ENCODE assay signal across 8 cellular contexts in the genomic region with DNA sequence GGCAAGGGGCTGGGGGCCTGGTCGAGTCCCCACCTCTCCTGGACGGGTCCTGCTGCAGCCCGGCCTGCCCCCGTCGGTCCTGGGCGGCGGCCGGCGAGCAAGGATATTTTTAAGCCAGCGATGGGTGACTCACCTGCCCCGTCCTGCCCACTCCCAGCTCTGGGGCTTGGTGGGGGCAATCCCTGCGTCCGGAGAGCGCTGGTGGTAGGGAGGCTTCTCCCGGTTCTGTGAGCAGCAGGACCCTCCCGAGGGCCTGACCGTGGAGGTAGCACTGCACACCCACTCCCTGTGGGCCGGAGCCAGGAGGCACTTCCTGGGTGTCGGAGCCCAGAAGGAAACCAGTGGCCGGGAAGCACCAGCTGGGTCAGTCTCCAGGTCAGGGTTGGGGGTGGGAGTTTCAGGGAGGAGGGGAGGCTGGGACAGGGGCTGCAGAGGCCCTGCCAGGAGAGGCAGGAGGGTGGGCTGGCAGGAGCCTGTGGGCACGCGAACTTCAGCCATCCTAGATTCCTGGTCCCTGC. TPM values are rescaled to one million over a fixed set of nuclear protein-coding genes. Genes with fewer than 3 reads are reported as not detected.
DNase-seq lines count a peak whose midpoint lies in the region; ATAC-seq and TF ChIP-seq lines count a peak whose summit lies in the region.
"Had no signal": no experiment of that assay in that cellular context is flagged by ENCODE, and none has a peak within 500 bp of the region (broad histone marks: within the 10 kb centered on the region; RNA-seq: fewer than 3 reads in every experiment).

No MANE protein-coding gene starts in this region.

- H3K4me3 ChIP-seq in cardiac fibroblast (replicated peaks in 1 of 2; ENCODE audit: low read depth in 2 of 2, low read length in 2 of 2) (peak overlapping the region; percentile 42 to 57), right lobe of liver (peak overlapping the region; percentile 67 to 91 (median 86)), tibial nerve (peak overlapping the region; percentile 43 to 64 (median 44))

- TF ChIP-seq CTCF in cardiac fibroblast (IDR thresholded peaks at IDR 0.05; ENCODE audit: low read depth, low read length) (no peak), right lobe of liver (IDR thresholded peaks at IDR 0.05) (no peak), tibial nerve (IDR thresholded peaks at IDR 0.05) (no peak)

- DNase-seq in HT1080 (ENCODE audit: low read depth) (peak; percentile 69), cardiac fibroblast (ENCODE audit: low read depth in 2 of 2) (peak; percentile 34 to 43), right lobe of liver (no peak), tibial nerve (ENCODE audit: low spot score in 2 of 2) (no peak), DMS153 (lab: John Stamatoyannopoulos, UW) (no peak), GM19240 (ENCODE audit: insufficient read length, low spot score) (no peak)
- DNase-seq: central memory CD4-positive, alpha-beta T cell had no signal

- WGBS in right lobe of liver (ENCODE audit: insufficient coverage, low coverage, low lambda C conversion rate, missing lambda C conversion rate), result no CpG with 5 or more reads among the region's 22 CpGs
- WGBS in tibial nerve, 2 donors, result 5 to 9% methylated on average over 6 to 7 of the region's 22 CpGs

- H3K27ac ChIP-seq in right lobe of liver, result peak overlapping the region; percentile 53 to 77 (median 60)
- H3K27ac ChIP-seq in tibial nerve, result peak overlapping the region; percentile 68 to 94 (median 86)

- H3K4me1 ChIP-seq in right lobe of liver, result peaks cover 0 to 54% (median 24%) of the 10 kb centered on the region in 4 donors
- H3K4me1 ChIP-seq in tibial nerve, result peaks cover 0 to 93% (median 48%) of the 10 kb centered on the region in 4 donors

- no peak for TF ChIP-seq EP300 in tibial nerve (IDR thresholded peaks at IDR 0.05)

- intact Hi-C loops in right lobe of liver (cut with DNase I), result no loop called here

- TF ChIP-seq POLR2A in right lobe of liver (IDR thresholded peaks at IDR 0.05), result no peak
- TF ChIP-seq POLR2A in tibial nerve (IDR thresholded peaks at IDR 0.05), result no peak

- H3K9me3 ChIP-seq in right lobe of liver, result no peaks in the 10 kb centered on the region
- no peaks in the 10 kb centered on the region for H3K9me3 ChIP-seq in tibial nerve

- H3K36me3 ChIP-seq in right lobe of liver, result no peaks in the 10 kb centered on the region
- peaks cover 0 to 27% (median 0%) of the 10 kb centered on the region in 3 donors for H3K36me3 ChIP-seq in tibial nerve

- ATAC-seq in right lobe of liver (peak in 1 of 4 donors; percentile 0), GM21360 (IDR thresholded peaks at IDR 0.05; ENCODE audit: unreplicated experiment) (no peak)

- no peaks in the 10 kb centered on the region for H3K27me3 ChIP-seq in right lobe of liver
- peaks cover 0 to 4% of the 10 kb centered on the region in 2 donors for H3K27me3 ChIP-seq in tibial nerve

RNA-seq across cellular contexts. Expression of a gene that starts 0.5 kb away (rescaled TPM):
- 38.3 and 42.6 TPM in 2 replicates for total RNA-seq in HT1080 (2014; rRNA removed; shearing (Covaris generic))
- polyA plus RNA-seq in HT1080 (2015; cell fraction: cytosol; rRNA removed), result 35.4 and 36.6 TPM in 2 replicates
- polyA plus RNA-seq in HT1080 (2015; cell fraction: nucleus; rRNA removed), result 192 and 196 TPM in 2 replicates
- total RNA-seq in right lobe of liver (100 to 1,000 TPM in 5 of 6 experiments, 10 to 100 TPM in 1; 95.8 to 184 (median 120) TPM), tibial nerve (10 to 100 TPM; 29.1 to 48.0 (median 32.7) TPM)

RNA-seq across cellular contexts. Expression of a gene that starts 10.9 kb away (rescaled TPM):
- 23.6 and 27.9 TPM in 2 replicates for total RNA-seq in HT1080 (2014; rRNA removed; shearing (Covaris generic))
- 12.6 and 14.6 TPM in 2 replicates for polyA plus RNA-seq in HT1080 (2015; cell fraction: cytosol; rRNA removed)
- polyA plus RNA-seq in HT1080 (2015; cell fraction: nucleus; rRNA removed), result 27.2 and 38.0 TPM in 2 replicates
- 10 to 100 TPM in 3 of 6 experiments, 1 to 10 TPM in 3; 6.9 to 15.5 (median 10.5) TPM for total RNA-seq in right lobe of liver
- total RNA-seq in tibial nerve, result 10 to 100 TPM; 15.3 to 43.9 (median 38.1) TPM

RNA-seq across cellular contexts. Expression of a gene that starts 11.5 kb away (rescaled TPM):
- total RNA-seq in HT1080 (2014; rRNA removed; shearing (Covaris generic)), result 64.5 and 75.0 TPM in 2 replicates
- polyA plus RNA-seq in HT1080 (2015; cell fraction: cytosol; rRNA removed), result 43.7 and 56.2 TPM in 2 replicates
- polyA plus RNA-seq in HT1080 (2015; cell fraction: nucleus; rRNA removed), result 37.9 and 38.8 TPM in 2 replicates
- total RNA-seq in right lobe of liver (10 to 100 TPM; 11.3 to 17.9 (median 14.0) TPM), tibial nerve (10 to 100 TPM; 31.6 to 54.3 (median 41.2) TPM)

RNA-seq across cellular contexts. Expression of a gene that starts 40.8 kb away (rescaled TPM):
- total RNA-seq in HT1080 (2014; rRNA removed; shearing (Covaris generic)), result 235 and 266 TPM in 2 replicates
- 177 and 178 TPM in 2 replicates for polyA plus RNA-seq in HT1080 (2015; cell fraction: cytosol; rRNA removed)
- 140 and 151 TPM in 2 replicates for polyA plus RNA-seq in HT1080 (2015; cell fraction: nucleus; rRNA removed)
- 100 to 1,000 TPM; 102 to 184 (median 150) TPM for total RNA-seq in right lobe of liver
- total RNA-seq in tibial nerve, result 100 to 1,000 TPM; 203 to 323 (median 241) TPM

Comparison
In these comparisons a context has a peak if more than half of its experiments do, and no peak if none do; other contexts are left out.
1. DNase-seq: peak in HT1080 (single experiment) and cardiac fibroblast (2 of 2); none in right lobe of liver (0 of 3), tibial nerve (0 of 2), DMS153 (single experiment) and GM19240 (single experiment).
2. Peak in every context shown above with its lines, with median percentiles within 50 percentile points of each other: H3K4me3 ChIP-seq.